Comparison of ENCODE assay signal across 9 cellular contexts in the genomic region with DNA sequence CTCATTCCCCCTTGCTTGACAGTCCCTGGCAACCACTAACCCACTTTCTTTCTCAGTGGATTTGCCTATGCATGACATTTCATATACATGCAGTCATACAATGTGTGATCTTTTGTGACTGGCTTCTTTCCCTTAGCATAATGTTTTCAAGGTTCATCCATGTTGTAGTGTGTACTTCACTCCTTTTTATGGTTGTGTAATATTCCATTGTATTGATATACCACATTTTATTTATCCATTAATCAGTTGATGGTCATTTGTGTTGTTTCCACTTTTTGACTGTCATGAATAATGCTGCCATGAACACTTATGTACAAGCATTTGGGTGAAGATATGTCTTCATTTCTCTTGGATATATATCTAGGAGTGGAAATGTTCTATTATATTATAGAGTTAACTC.
"Had no signal": no experiment of that assay in that cellular context is flagged by ENCODE, and none has a peak within 500 bp of the region (broad histone marks: within the 10 kb centered on the region; RNA-seq: fewer than 3 reads in every experiment).

No MANE protein-coding gene starts in this region.

- H3K9ac ChIP-seq: GM23248 had no signal

- ATAC-seq: GM23338, HCT116 had no signal

- H2AFZ ChIP-seq: GM23248, GM23338 had no signal

- H3K4me2 ChIP-seq: GM23338 had no signal

- H3K27ac ChIP-seq: GM23248 had no signal

- H3K4me3 ChIP-seq: GM23248, GM23338, HAP-1 had no signal

- DNase-seq: GM23248, GOT3, H7, H9, HCEC 1CT, HFFc6 had no signal

- H3K4me1 ChIP-seq: HAP-1 had no signal

- H3K36me3 ChIP-seq: HAP-1 had no signal

- H3K9me3 ChIP-seq: HAP-1 had no signal
